ENCODE assay signal across 1 cellular context in genomic region chr1:16014509-16015482, GRCh38.
A peak's percentile ranks its signal among the peaks of the same experiment; 100 is the strongest.
TF ChIP-seq lines count a peak whose summit lies in the region.

No MANE protein-coding gene starts in this region.

TF ChIP-seq in K562, 482 proteins besides CTCF, POLR2A, EP300 and RAD21 (continued from another document and continues in another):
- no peak for TF ChIP-seq ZNF512 (tag; IDR thresholded peaks at IDR 0.05)
- no peak for TF ChIP-seq XRCC4 (IDR thresholded peaks at IDR 0.05; ENCODE audit: extremely low read depth, insufficient read depth, insufficient read length)
- TF ChIP-seq ZNF224 (CRISPR knock-in tag; IDR thresholded peaks at IDR 0.05): no peak
- 0 out of 2 replicates have a peak, but pooled peaks have one; percentile 21 for TF ChIP-seq ZNF740 (CRISPR knock-in tag; IDR thresholded peaks at IDR 0.05)
- no peak for TF ChIP-seq ZNF740 (tag; IDR thresholded peaks at IDR 0.05)
- TF ChIP-seq HNRNPLL (IDR thresholded peaks at IDR 0.05; ENCODE audit: low read depth, low read length, poor library complexity, severe bottlenecking): no peak
- TF ChIP-seq NR4A1 (CRISPR knock-in tag; IDR thresholded peaks at IDR 0.05): no peak
- no peak for TF ChIP-seq NR4A1 (tag; IDR thresholded peaks at IDR 0.05)
- no peak for TF ChIP-seq TCF7L2 (IDR thresholded peaks at IDR 0.05; ENCODE audit: low read depth, low read length)
- TF ChIP-seq RFX1 (IDR thresholded peaks at IDR 0.05): no peak
- TF ChIP-seq, protein P1, sequence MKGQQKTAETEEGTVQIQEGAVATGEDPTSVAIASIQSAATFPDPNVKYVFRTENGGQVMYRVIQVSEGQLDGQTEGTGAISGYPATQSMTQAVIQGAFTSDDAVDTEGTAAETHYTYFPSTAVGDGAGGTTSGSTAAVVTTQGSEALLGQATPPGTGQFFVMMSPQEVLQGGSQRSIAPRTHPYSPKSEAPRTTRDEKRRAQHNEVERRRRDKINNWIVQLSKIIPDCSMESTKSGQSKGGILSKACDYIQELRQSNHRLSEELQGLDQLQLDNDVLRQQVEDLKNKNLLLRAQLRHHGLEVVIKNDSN (CRISPR knock-in tag; IDR thresholded peaks at IDR 0.05): peak; percentile 94
- TF ChIP-seq ZNF217 (CRISPR knock-in tag; IDR thresholded peaks at IDR 0.05): no peak
- peak in 1 of 2 experiments; percentile 94; a peak in 3 of 4 replicates for TF ChIP-seq MNT (conservative IDR thresholded peaks at IDR 0.05)
- peak; percentile 60; the same call in 1 of the 2 replicates for TF ChIP-seq KLF13 (tag; IDR thresholded peaks at IDR 0.05; ENCODE audit: borderline replicate concordance, low read depth)
- TF ChIP-seq NFE2 (IDR thresholded peaks at IDR 0.05; ENCODE audit: low read depth): no peak
- no peak for TF ChIP-seq ESRRB (CRISPR knock-in tag; IDR thresholded peaks at IDR 0.05; ENCODE audit: borderline replicate concordance)
- TF ChIP-seq GABPB2 (CRISPR knock-in tag; conservative IDR thresholded peaks at IDR 0.05): no peak
- no peak for TF ChIP-seq HNRNPK (IDR thresholded peaks at IDR 0.05; ENCODE audit: low read depth, low read length, poor library complexity, severe bottlenecking)
- TF ChIP-seq NFRKB (IDR thresholded peaks at IDR 0.05; ENCODE audit: low read depth): no peak; the same call in 1 of the 2 replicates
- TF ChIP-seq, protein P2, sequence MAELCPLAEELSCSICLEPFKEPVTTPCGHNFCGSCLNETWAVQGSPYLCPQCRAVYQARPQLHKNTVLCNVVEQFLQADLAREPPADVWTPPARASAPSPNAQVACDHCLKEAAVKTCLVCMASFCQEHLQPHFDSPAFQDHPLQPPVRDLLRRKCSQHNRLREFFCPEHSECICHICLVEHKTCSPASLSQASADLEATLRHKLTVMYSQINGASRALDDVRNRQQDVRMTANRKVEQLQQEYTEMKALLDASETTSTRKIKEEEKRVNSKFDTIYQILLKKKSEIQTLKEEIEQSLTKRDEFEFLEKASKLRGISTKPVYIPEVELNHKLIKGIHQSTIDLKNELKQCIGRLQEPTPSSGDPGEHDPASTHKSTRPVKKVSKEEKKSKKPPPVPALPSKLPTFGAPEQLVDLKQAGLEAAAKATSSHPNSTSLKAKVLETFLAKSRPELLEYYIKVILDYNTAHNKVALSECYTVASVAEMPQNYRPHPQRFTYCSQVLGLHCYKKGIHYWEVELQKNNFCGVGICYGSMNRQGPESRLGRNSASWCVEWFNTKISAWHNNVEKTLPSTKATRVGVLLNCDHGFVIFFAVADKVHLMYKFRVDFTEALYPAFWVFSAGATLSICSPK (IDR thresholded peaks at IDR 0.05; ENCODE audit: borderline replicate concordance): no peak
- peak; percentile 12; the same call in 1 of the 2 replicates for TF ChIP-seq FOXP1 (CRISPR knock-in tag; IDR thresholded peaks at IDR 0.05)
- no peak for TF ChIP-seq TRIM24 (IDR thresholded peaks at IDR 0.05)
- TF ChIP-seq HDAC8 (tag; IDR thresholded peaks at IDR 0.05): no peak; the same call in 1 of the 2 replicates
- no peak for TF ChIP-seq HIVEP1 (CRISPR knock-in tag; IDR thresholded peaks at IDR 0.05)
- TF ChIP-seq, protein P3, sequence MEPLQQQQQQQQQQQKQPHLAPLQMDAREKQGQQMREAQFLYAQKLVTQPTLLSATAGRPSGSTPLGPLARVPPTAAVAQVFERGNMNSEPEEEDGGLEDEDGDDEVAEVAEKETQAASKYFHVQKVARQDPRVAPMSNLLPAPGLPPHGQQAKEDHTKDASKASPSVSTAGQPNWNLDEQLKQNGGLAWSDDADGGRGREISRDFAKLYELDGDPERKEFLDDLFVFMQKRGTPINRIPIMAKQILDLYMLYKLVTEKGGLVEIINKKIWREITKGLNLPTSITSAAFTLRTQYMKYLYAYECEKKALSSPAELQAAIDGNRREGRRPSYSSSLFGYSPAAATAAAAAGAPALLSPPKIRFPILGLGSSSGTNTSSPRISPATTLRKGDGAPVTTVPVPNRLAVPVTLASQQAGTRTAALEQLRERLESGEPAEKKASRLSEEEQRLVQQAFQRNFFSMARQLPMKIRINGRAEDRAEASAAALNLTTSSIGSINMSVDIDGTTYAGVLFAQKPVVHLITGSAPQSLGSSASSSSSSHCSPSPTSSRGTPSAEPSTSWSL (CRISPR knock-in tag; IDR thresholded peaks at IDR 0.05; ENCODE audit: borderline replicate concordance): no peak
- TF ChIP-seq POLR2AphosphoS5 (IDR thresholded peaks at IDR 0.05; ENCODE audit: control insufficient read depth, insufficient read depth, low read depth, low read length): 0 out of 2 replicates have a peak, but pooled peaks have one; percentile 23
- peak; percentile 76; the same call in 1 of the 2 replicates for TF ChIP-seq MXI1 (IDR thresholded peaks at IDR 0.05; ENCODE audit: low read depth, low read length)
- no peak for TF ChIP-seq DMBX1 (CRISPR knock-in tag; IDR thresholded peaks at IDR 0.05; ENCODE audit: borderline replicate concordance)
- TF ChIP-seq BACH1 (tag; IDR thresholded peaks at IDR 0.05): no peak
- 0 out of 2 replicates have a peak, but pooled peaks have one; percentile 36 for TF ChIP-seq CXXC5 (CRISPR knock-in tag; IDR thresholded peaks at IDR 0.05)
- no peak for TF ChIP-seq ETV5 (CRISPR knock-in tag; IDR thresholded peaks at IDR 0.05; ENCODE audit: low read depth)
- no peak for TF ChIP-seq ZBED1 (IDR thresholded peaks at IDR 0.05)
- TF ChIP-seq, protein P4, sequence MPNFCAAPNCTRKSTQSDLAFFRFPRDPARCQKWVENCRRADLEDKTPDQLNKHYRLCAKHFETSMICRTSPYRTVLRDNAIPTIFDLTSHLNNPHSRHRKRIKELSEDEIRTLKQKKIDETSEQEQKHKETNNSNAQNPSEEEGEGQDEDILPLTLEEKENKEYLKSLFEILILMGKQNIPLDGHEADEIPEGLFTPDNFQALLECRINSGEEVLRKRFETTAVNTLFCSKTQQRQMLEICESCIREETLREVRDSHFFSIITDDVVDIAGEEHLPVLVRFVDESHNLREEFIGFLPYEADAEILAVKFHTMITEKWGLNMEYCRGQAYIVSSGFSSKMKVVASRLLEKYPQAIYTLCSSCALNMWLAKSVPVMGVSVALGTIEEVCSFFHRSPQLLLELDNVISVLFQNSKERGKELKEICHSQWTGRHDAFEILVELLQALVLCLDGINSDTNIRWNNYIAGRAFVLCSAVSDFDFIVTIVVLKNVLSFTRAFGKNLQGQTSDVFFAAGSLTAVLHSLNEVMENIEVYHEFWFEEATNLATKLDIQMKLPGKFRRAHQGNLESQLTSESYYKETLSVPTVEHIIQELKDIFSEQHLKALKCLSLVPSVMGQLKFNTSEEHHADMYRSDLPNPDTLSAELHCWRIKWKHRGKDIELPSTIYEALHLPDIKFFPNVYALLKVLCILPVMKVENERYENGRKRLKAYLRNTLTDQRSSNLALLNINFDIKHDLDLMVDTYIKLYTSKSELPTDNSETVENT (CRISPR knock-in tag; IDR thresholded peaks at IDR 0.05): no peak
- TF ChIP-seq, protein P5, sequence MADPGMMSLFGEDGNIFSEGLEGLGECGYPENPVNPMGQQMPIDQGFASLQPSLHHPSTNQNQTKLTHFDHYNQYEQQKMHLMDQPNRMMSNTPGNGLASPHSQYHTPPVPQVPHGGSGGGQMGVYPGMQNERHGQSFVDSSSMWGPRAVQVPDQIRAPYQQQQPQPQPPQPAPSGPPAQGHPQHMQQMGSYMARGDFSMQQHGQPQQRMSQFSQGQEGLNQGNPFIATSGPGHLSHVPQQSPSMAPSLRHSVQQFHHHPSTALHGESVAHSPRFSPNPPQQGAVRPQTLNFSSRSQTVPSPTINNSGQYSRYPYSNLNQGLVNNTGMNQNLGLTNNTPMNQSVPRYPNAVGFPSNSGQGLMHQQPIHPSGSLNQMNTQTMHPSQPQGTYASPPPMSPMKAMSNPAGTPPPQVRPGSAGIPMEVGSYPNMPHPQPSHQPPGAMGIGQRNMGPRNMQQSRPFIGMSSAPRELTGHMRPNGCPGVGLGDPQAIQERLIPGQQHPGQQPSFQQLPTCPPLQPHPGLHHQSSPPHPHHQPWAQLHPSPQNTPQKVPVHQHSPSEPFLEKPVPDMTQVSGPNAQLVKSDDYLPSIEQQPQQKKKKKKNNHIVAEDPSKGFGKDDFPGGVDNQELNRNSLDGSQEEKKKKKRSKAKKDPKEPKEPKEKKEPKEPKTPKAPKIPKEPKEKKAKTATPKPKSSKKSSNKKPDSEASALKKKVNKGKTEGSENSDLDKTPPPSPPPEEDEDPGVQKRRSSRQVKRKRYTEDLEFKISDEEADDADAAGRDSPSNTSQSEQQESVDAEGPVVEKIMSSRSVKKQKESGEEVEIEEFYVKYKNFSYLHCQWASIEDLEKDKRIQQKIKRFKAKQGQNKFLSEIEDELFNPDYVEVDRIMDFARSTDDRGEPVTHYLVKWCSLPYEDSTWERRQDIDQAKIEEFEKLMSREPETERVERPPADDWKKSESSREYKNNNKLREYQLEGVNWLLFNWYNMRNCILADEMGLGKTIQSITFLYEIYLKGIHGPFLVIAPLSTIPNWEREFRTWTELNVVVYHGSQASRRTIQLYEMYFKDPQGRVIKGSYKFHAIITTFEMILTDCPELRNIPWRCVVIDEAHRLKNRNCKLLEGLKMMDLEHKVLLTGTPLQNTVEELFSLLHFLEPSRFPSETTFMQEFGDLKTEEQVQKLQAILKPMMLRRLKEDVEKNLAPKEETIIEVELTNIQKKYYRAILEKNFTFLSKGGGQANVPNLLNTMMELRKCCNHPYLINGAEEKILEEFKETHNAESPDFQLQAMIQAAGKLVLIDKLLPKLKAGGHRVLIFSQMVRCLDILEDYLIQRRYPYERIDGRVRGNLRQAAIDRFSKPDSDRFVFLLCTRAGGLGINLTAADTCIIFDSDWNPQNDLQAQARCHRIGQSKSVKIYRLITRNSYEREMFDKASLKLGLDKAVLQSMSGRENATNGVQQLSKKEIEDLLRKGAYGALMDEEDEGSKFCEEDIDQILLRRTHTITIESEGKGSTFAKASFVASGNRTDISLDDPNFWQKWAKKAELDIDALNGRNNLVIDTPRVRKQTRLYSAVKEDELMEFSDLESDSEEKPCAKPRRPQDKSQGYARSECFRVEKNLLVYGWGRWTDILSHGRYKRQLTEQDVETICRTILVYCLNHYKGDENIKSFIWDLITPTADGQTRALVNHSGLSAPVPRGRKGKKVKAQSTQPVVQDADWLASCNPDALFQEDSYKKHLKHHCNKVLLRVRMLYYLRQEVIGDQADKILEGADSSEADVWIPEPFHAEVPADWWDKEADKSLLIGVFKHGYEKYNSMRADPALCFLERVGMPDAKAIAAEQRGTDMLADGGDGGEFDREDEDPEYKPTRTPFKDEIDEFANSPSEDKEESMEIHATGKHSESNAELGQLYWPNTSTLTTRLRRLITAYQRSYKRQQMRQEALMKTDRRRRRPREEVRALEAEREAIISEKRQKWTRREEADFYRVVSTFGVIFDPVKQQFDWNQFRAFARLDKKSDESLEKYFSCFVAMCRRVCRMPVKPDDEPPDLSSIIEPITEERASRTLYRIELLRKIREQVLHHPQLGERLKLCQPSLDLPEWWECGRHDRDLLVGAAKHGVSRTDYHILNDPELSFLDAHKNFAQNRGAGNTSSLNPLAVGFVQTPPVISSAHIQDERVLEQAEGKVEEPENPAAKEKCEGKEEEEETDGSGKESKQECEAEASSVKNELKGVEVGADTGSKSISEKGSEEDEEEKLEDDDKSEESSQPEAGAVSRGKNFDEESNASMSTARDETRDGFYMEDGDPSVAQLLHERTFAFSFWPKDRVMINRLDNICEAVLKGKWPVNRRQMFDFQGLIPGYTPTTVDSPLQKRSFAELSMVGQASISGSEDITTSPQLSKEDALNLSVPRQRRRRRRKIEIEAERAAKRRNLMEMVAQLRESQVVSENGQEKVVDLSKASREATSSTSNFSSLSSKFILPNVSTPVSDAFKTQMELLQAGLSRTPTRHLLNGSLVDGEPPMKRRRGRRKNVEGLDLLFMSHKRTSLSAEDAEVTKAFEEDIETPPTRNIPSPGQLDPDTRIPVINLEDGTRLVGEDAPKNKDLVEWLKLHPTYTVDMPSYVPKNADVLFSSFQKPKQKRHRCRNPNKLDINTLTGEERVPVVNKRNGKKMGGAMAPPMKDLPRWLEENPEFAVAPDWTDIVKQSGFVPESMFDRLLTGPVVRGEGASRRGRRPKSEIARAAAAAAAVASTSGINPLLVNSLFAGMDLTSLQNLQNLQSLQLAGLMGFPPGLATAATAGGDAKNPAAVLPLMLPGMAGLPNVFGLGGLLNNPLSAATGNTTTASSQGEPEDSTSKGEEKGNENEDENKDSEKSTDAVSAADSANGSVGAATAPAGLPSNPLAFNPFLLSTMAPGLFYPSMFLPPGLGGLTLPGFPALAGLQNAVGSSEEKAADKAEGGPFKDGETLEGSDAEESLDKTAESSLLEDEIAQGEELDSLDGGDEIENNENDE (IDR thresholded peaks at IDR 0.05; ENCODE audit: low read depth, low read length): no peak
- TF ChIP-seq MXD1 (CRISPR knock-in tag; IDR thresholded peaks at IDR 0.05; ENCODE audit: borderline replicate concordance, poor library complexity, severe bottlenecking): peak; percentile 43
